Comparison of ENCODE assay signal across 32 cellular contexts in genomic region chr5:144103611-144104010, GRCh38.
"Had no signal": no experiment of that assay in that cellular context is flagged by ENCODE, and none has a peak within 500 bp of the region (broad histone marks: within the 10 kb centered on the region; RNA-seq: fewer than 3 reads in every experiment).

No MANE protein-coding gene starts in this region.

- FAIRE-seq: RCC 7860 had no signal

- H3K36me3 ChIP-seq: MG63, WERI-Rb-1 had no signal

- H3K4me2 ChIP-seq: PC-9 had no signal

- H3K4me3 ChIP-seq: MG63, PC-9 had no signal

- H3K9me3 ChIP-seq: MG63 had no signal

- ATAC-seq: activated CD8-positive, alpha-beta memory T cell treated with anti-CD3 and anti-CD28 coated beads, Interleukin-2, amount 10 ng/mL, durations not matched to agents 7 days and 5 days; activated naive CD8-positive, alpha-beta T cell treated with anti-CD3 and anti-CD28 coated beads, Interleukin-2, amount 50 U/mL, for 24 hours; Right ventricle myocardium inferior had no signal

- H3K27me3 ChIP-seq: MG63 had no signal

- H2AFZ ChIP-seq: PC-9 had no signal

- DNase-seq: activated CD4-positive, alpha-beta memory T cell treated with anti-CD3 and anti-CD28 coated beads, Interleukin-2, amount 10 ng/mL, durations not matched to agents 7 days and 5 days; activated CD4-positive, alpha-beta T cell treated with anti-CD3 and anti-CD28 coated beads for 1 hour; activated CD4-positive, alpha-beta T cell treated with anti-CD3 and anti-CD28 coated beads for 48 hours; activated CD4-positive, CD25-positive, alpha-beta regulatory T cell; activated CD8-positive, alpha-beta memory T cell treated with anti-CD3 and anti-CD28 coated beads for 24 hours; activated CD8-positive, alpha-beta memory T cell treated with anti-CD3 and anti-CD28 coated beads, Interleukin-2, amount 10 ng/mL, durations not matched to agents 7 days and 5 days; activated CD8-positive, alpha-beta memory T cell treated with anti-CD3 and anti-CD28 coated beads, Interleukin-2, amount 50 U/mL, for 48 hours; activated effector memory CD4-positive, alpha-beta T cell treated with Interleukin-2 at 50 U/mL for 16 hours; activated naive CD4-positive, alpha-beta T cell treated with anti-CD3 and anti-CD28 coated beads, Interleukin-2, amount 10 ng/mL, durations not matched to agents 7 days and 5 days; activated naive CD8-positive, alpha-beta T cell treated with anti-CD3 and anti-CD28 coated beads, Interleukin-2, amount 50 U/mL, for 24 hours; activated T-cell treated with anti-CD3 and anti-CD28 coated beads, Interleukin-2, amount 50 U/mL, for 48 hours; anterior cingulate cortex; central memory CD4-positive, alpha-beta T cell; Karpas-422; MG63; NCI-H1048; NCI-H1436 treated with DMSO at 0.1 percent for 48 hours; NCI-H1694 treated with DMSO at 0.1 percent for 48 hours; NCI-H2029; NCI-H345; NCI-H510A; NCI-H526; NCI-H748 treated with DMSO at 0.1 percent for 48 hours; PC-9; SIG-M5; SW 1271; T-helper 1 cell; T-helper 9 cell; WERI-Rb-1 had no signal

- H3K27ac ChIP-seq: PC-9, RWPE1, WERI-Rb-1 had no signal
